ENCODE assay signal across 8 cellular contexts in the genomic region with DNA sequence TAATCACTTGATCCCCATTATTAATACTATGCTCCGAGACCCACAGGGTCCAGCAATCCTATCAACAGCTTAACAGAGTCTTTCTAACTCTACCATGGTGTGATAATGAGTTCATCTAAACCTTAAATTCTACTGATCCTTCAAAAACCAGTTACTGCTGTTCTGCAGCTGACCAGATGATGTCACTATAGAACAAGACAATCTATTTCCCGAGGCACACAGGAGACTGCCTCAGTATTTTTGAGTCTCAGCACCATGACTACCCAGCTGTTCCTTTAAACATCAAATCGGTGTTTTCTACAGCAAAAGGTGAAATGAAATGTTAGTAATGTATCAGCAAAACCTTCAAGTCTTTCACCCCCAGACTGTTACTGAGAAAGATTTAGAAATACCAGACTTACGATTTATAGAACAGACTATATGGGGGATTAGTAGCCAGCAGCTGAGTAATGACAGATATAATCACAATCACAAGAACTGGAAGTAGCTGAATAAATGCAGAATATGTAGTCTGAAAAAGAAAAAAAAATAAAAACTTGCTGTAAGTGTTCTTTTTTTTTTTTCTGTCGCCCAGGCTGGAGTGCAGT. TPM values are rescaled to one million over a fixed set of nuclear protein-coding genes. Genes with fewer than 3 reads are reported as not detected.
DNase-seq lines count a peak whose midpoint lies in the region; ATAC-seq, FAIRE-seq and TF ChIP-seq lines count a peak whose summit lies in the region.

No MANE protein-coding gene starts in this region.

- TF ChIP-seq CTCF in NB4 (IDR thresholded peaks at IDR 0.05; ENCODE audit: low read depth, low read length) (peak; percentile 84), MCF 10A (IDR thresholded peaks at IDR 0.05; ENCODE audit: unreplicated experiment) (peak; percentile 93)

- peak; percentile 83 for ATAC-seq in stimulated activated naive CD8-positive, alpha-beta T cell treated with anti-CD3 and anti-CD28 coated beads, Interleukin-15, Interleukin-2, amounts not matched to agents 100 U/mL and 50 U/mL, for 24 hours
- no peak for ATAC-seq in GM19035 (IDR thresholded peaks at IDR 0.05; ENCODE audit: unreplicated experiment)

- DNase-seq in COLO829 (ENCODE audit: low spot score) (peak; percentile 71), GM19239 (ENCODE audit: insufficient read length, low spot score) (peak; percentile 63), NB4 (ENCODE audit: low read depth) (peak; percentile 77), SK-N-DZ (ENCODE audit: low spot score) (peak; percentile 66), MCF 10A (ENCODE audit: unreplicated experiment) (peak; percentile 84), iris pigment epithelial cell (ENCODE audit: low read depth) (peak; percentile 74)
- DNase-seq in stimulated activated naive CD8-positive, alpha-beta T cell treated with anti-CD3 and anti-CD28 coated beads, Interleukin-15, Interleukin-2, amounts not matched to agents 100 U/mL and 50 U/mL, for 24 hours, result peak; percentile 51

- peaks cover 52% of the 10 kb centered on the region for H3K36me3 Mint-ChIP-seq in MCF 10A (ENCODE audit: insufficient read depth, unreplicated experiment)

- intact Hi-C loops in MCF 10A (cut with micrococcal nuclease), result loop anchor here (1.0 to 2.0 kb wide), 4 partner anchors 91 to 343 kb away; no protein-coding TSS in a partner anchor

- no peaks in the 10 kb centered on the region for H3K27me3 Mint-ChIP-seq in MCF 10A (ENCODE audit: insufficient read depth, unreplicated experiment)

- POLR2A ChIA-PET in MCF 10A (lab: Yijun Ruan, JAX), result interaction anchor here (0.5 to 2.2 kb wide), 12 partner anchors 13 to 215 kb away, joined by 3 to 13 read pairs (median 4); a partner anchor contains a TSS

- H3K4me1 Mint-ChIP-seq in MCF 10A (ENCODE audit: insufficient read depth, unreplicated experiment), result no peaks in the 10 kb centered on the region

- FAIRE-seq in GM19239 (lab: Jason Lieb, UNC), result peak; percentile 91

- BruUV-seq in MCF 10A (replicated peaks; lab: Mats Ljungman, UMichigan), result no TSS peak

- H3K27ac Mint-ChIP-seq in MCF 10A (ENCODE audit: low read depth, unreplicated experiment), result peak overlapping the region; percentile 57

- CTCF ChIA-PET in MCF 10A (lab: Yijun Ruan, JAX), result interaction anchor here (0.6 to 11.6 kb wide), 63 partner anchors 8 to 861 kb away, joined by 3 to 434 read pairs (median 4); a partner anchor contains a TSS

- H3K9me3 Mint-ChIP-seq in MCF 10A (ENCODE audit: unreplicated experiment), result no peaks in the 10 kb centered on the region

- TF ChIP-seq POLR2A in NB4 (IDR thresholded peaks at IDR 0.05; ENCODE audit: extremely low read depth, insufficient read length), result no peak

- no peak overlapping the region for H3K4me3 ChIP-seq in NB4 (ENCODE audit: low read depth, low read length)

- H3K4me3 Mint-ChIP-seq in MCF 10A (ENCODE audit: unreplicated experiment), result no peak overlapping the region

RNA-seq across cellular contexts. Expression of a gene that starts 16.9 kb away (rescaled TPM):
- polyA plus RNA-seq in SK-N-DZ (2014; cell fraction: cytosol; rRNA removed), result 9.9 and 16.9 TPM in 2 replicates
- polyA plus RNA-seq in SK-N-DZ (2014; cell fraction: nucleus; rRNA removed), result 5.5 and 22.8 TPM in 2 replicates
- 14.1 and 15.1 TPM in 2 replicates for total RNA-seq in MCF 10A (2022)

RNA-seq across cellular contexts. Expression of a gene that starts 18.5 kb away (rescaled TPM):
- 8.8 and 15.8 TPM in 2 replicates for polyA plus RNA-seq in SK-N-DZ (2014; cell fraction: cytosol; rRNA removed)
- 7.7 and 8.0 TPM in 2 replicates for polyA plus RNA-seq in SK-N-DZ (2014; cell fraction: nucleus; rRNA removed)
- total RNA-seq in MCF 10A (2022), result 9.8 and 11.6 TPM in 2 replicates

RNA-seq across cellular contexts. Expression of a gene that starts 27.5 kb away (rescaled TPM):
- 0.38 and 1.1 TPM in 2 replicates for polyA plus RNA-seq in SK-N-DZ (2014; cell fraction: cytosol; rRNA removed)
- 0.34 and 0.66 TPM in 2 replicates for polyA plus RNA-seq in SK-N-DZ (2014; cell fraction: nucleus; rRNA removed)
- 2.3 and 3.1 TPM in 2 replicates for total RNA-seq in MCF 10A (2022)

RNA-seq across cellular contexts. Expression of a gene that starts 32.7 kb away (rescaled TPM):
- polyA plus RNA-seq in SK-N-DZ (2014; cell fraction: cytosol; rRNA removed), result not detected in 2 replicates
- not detected in 2 replicates for polyA plus RNA-seq in SK-N-DZ (2014; cell fraction: nucleus; rRNA removed)
- total RNA-seq in MCF 10A (2022), result not detected in 2 replicates

RNA-seq across cellular contexts. Expression of a gene that starts 39.3 kb away (rescaled TPM):
- 0.05 TPM in 1 of 2 replicates, not detected in the other for polyA plus RNA-seq in SK-N-DZ (2014; cell fraction: cytosol; rRNA removed)
- not detected in 2 replicates for polyA plus RNA-seq in SK-N-DZ (2014; cell fraction: nucleus; rRNA removed)
- total RNA-seq in MCF 10A (2022), result not detected in 2 replicates
